In the genomic region with DNA sequence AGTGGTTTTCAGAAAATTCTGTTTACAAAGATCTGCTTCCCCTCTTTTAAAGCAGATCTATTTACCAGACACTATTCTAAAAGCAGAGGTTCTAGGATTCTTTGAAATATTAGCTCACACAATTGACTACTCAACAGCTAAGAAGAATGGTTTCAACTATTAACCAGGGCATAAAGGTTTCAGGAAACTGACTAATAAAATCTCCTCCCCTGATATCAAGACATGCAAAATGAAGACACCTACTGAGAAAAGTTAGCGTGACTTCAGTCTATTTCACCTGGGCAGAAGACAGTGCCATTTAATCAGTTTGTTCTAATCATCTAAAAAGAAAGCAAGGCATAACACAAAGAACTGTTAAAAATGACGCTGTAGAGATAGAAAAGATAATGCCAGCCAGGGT, we compare ENCODE assay signal across 15 cellular contexts. TPM values are rescaled to one million over a fixed set of nuclear protein-coding genes. Genes with fewer than 3 reads are reported as not detected.
DNase-seq lines count a peak whose midpoint lies in the region; ATAC-seq and TF ChIP-seq lines count a peak whose summit lies in the region.
"Had no signal": no experiment of that assay in that cellular context is flagged by ENCODE, and none has a peak within 500 bp of the region (broad histone marks: within the 10 kb centered on the region; RNA-seq: fewer than 3 reads in every experiment).

No MANE protein-coding gene starts in this region.

- H2AFZ ChIP-seq in hepatocyte: no peak overlapping the region

- 89% methylated on average over 2 of the region's 2 CpGs for WGBS in hepatocyte (ENCODE audit: low lambda C conversion rate, missing lambda C conversion rate)

- no peaks in the 10 kb centered on the region for H3K27me3 Mint-ChIP-seq in T-helper 1 cell treated with Interleukin-12 subunit alpha and Interleukin-12 subunit beta and Interleukin-4 antibody, amounts not matched to agents 30 μg/mL and 1 μg/mL, for 36 hours (ENCODE audit: low read depth)
- no peaks in the 10 kb centered on the region for H3K27me3 Mint-ChIP-seq in stimulated activated memory B cell treated with anti-CD40 and anti-IgM and Interleukin-4, amounts not matched to agents 10 μg/mL and 1 μg/mL and 100 μg/mL, for 72 hours
- H3K27me3 Mint-ChIP-seq in osteocyte (ENCODE audit: unreplicated experiment): no peaks in the 10 kb centered on the region

- no peaks in the 10 kb centered on the region for H3K9me3 ChIP-seq in hepatocyte (ENCODE audit: low read depth)
- H3K9me3 ChIP-seq: testis had no signal

- H3K27ac ChIP-seq in hepatocyte: peak overlapping the region; percentile 6
- H3K27ac ChIP-seq: 22Rv1, testis had no signal

- ATAC-seq in activated CD4-positive, CD25-positive, alpha-beta regulatory T cell treated with anti-CD3 and anti-CD28 coated beads, Interleukin-2, amount 50 U/mL, for 24 hours: peak; percentile 66 to 68
- ATAC-seq in stimulated activated memory B cell treated with anti-CD40 and anti-IgM and Interleukin-4, amounts not matched to agents 10 μg/mL and 1 μg/mL and 100 μg/mL, for 72 hours: no peak
- ATAC-seq in HG03565 (IDR thresholded peaks at IDR 0.05; ENCODE audit: unreplicated experiment) (no peak), GM21737 (IDR thresholded peaks at IDR 0.05; ENCODE audit: unreplicated experiment) (no peak)
- ATAC-seq: sciatic nerve had no signal

- H4K20me1 ChIP-seq in hepatocyte (ENCODE audit: insufficient read depth, poor library complexity, severe bottlenecking): no peaks in the 10 kb centered on the region

- peaks cover 30% of the 10 kb centered on the region for H3K36me3 Mint-ChIP-seq in T-helper 1 cell treated with Interleukin-12 subunit alpha and Interleukin-12 subunit beta and Interleukin-4 antibody, amounts not matched to agents 30 μg/mL and 1 μg/mL, for 36 hours (ENCODE audit: low read depth)
- peaks cover 18% of the 10 kb centered on the region for H3K36me3 Mint-ChIP-seq in stimulated activated memory B cell treated with anti-CD40 and anti-IgM and Interleukin-4, amounts not matched to agents 10 μg/mL and 1 μg/mL and 100 μg/mL, for 72 hours
- H3K36me3 Mint-ChIP-seq in osteocyte (ENCODE audit: unreplicated experiment): peaks cover 26% of the 10 kb centered on the region

- no peaks in the 10 kb centered on the region for H3K9me2 ChIP-seq in hepatocyte (replicated peaks; ENCODE audit: insufficient read depth)

- no peaks in the 10 kb centered on the region for H3K9me3 Mint-ChIP-seq in T-helper 1 cell treated with Interleukin-12 subunit alpha and Interleukin-12 subunit beta and Interleukin-4 antibody, amounts not matched to agents 30 μg/mL and 1 μg/mL, for 36 hours
- no peaks in the 10 kb centered on the region for H3K9me3 Mint-ChIP-seq in stimulated activated memory B cell treated with anti-CD40 and anti-IgM and Interleukin-4, amounts not matched to agents 10 μg/mL and 1 μg/mL and 100 μg/mL, for 72 hours
- no peaks in the 10 kb centered on the region for H3K9me3 Mint-ChIP-seq in osteocyte (ENCODE audit: unreplicated experiment)

- no peak for DNase-seq in activated CD4-positive, CD25-positive, alpha-beta regulatory T cell (lab: John Stamatoyannopoulos, UW)
- DNase-seq in hepatocyte (ENCODE audit: low spot score): no peak
- no peak for DNase-seq in osteocyte (ENCODE audit: extremely low spot score, unreplicated experiment)
- DNase-seq: activated CD4-positive, alpha-beta T cell treated with anti-CD3 and anti-CD28 coated beads for 4 hours; amniotic stem cell; Kasumi-1; NCI-H1930; testis had no signal

- peaks cover 73% of the 10 kb centered on the region for H3K4me1 Mint-ChIP-seq in T-helper 1 cell treated with Interleukin-12 subunit alpha and Interleukin-12 subunit beta and Interleukin-4 antibody, amounts not matched to agents 30 μg/mL and 1 μg/mL, for 36 hours (ENCODE audit: low read depth)
- H3K4me1 Mint-ChIP-seq in stimulated activated memory B cell treated with anti-CD40 and anti-IgM and Interleukin-4, amounts not matched to agents 10 μg/mL and 1 μg/mL and 100 μg/mL, for 72 hours: peaks cover 76% of the 10 kb centered on the region
- peaks cover 9% of the 10 kb centered on the region for H3K4me1 Mint-ChIP-seq in osteocyte (ENCODE audit: unreplicated experiment)

- no peak overlapping the region for H3K4me2 ChIP-seq in hepatocyte

- no peaks in the 10 kb centered on the region for H3K36me3 ChIP-seq in hepatocyte (replicated peaks; ENCODE audit: insufficient read depth, low read depth)

- no peak overlapping the region for H3K4me3 ChIP-seq in hepatocyte
- H3K4me3 ChIP-seq: testis had no signal

- H3K27me3 ChIP-seq in hepatocyte: no peaks in the 10 kb centered on the region
- H3K27me3 ChIP-seq: testis had no signal

- no peak for TF ChIP-seq CTCF in hepatocyte (IDR thresholded peaks at IDR 0.05; ENCODE audit: poor library complexity)
- no peak for TF ChIP-seq CTCF in osteocyte (IDR thresholded peaks at IDR 0.05)

- peaks cover 27% of the 10 kb centered on the region for H3K4me1 ChIP-seq in hepatocyte (ENCODE audit: insufficient read depth)

- peak overlapping the region; percentile 55 for H3K4me3 Mint-ChIP-seq in T-helper 1 cell treated with Interleukin-12 subunit alpha and Interleukin-12 subunit beta and Interleukin-4 antibody, amounts not matched to agents 30 μg/mL and 1 μg/mL, for 36 hours
- H3K4me3 Mint-ChIP-seq in stimulated activated memory B cell treated with anti-CD40 and anti-IgM and Interleukin-4, amounts not matched to agents 10 μg/mL and 1 μg/mL and 100 μg/mL, for 72 hours: peak overlapping the region; percentile 20
- no peak overlapping the region for H3K4me3 Mint-ChIP-seq in osteocyte (ENCODE audit: unreplicated experiment)

- peaks cover 47% of the 10 kb centered on the region for H3K79me2 ChIP-seq in hepatocyte

- H3K27ac Mint-ChIP-seq in T-helper 1 cell treated with Interleukin-12 subunit alpha and Interleukin-12 subunit beta and Interleukin-4 antibody, amounts not matched to agents 30 μg/mL and 1 μg/mL, for 36 hours: peak overlapping the region; percentile 76
- H3K27ac Mint-ChIP-seq in stimulated activated memory B cell treated with anti-CD40 and anti-IgM and Interleukin-4, amounts not matched to agents 10 μg/mL and 1 μg/mL and 100 μg/mL, for 72 hours: peak overlapping the region; percentile 98
- H3K27ac Mint-ChIP-seq in osteocyte (ENCODE audit: unreplicated experiment): no peak overlapping the region

RNA-seq across cellular contexts. Expression of a gene that starts 22.2 kb away (rescaled TPM):
- total RNA-seq in hepatocyte: 327 and 358 TPM in 2 replicates
- polyA plus RNA-seq in hepatocyte: 441 and 463 TPM in 2 replicates
- total RNA-seq in osteocyte: 220 and 223 TPM in 2 replicates

RNA-seq across cellular contexts. Expression of a gene that starts 31.3 kb away (rescaled TPM):
- total RNA-seq in hepatocyte: 30.7 and 33.9 TPM in 2 replicates
- polyA plus RNA-seq in hepatocyte: 43.3 and 49.8 TPM in 2 replicates
- 74.1 and 87.3 TPM in 2 replicates for total RNA-seq in osteocyte

Comparison
In these comparisons a context has a peak if more than half of its experiments do, and no peak if none do; other contexts are left out.
1. ATAC-seq: peak in activated CD4-positive, CD25-positive, alpha-beta regulatory T cell treated with anti-CD3 and anti-CD28 coated beads, Interleukin-2, amount 50 U/mL, for 24 hours (2 of 2); none in stimulated activated memory B cell treated with anti-CD40 and anti-IgM and Interleukin-4, amounts not matched to agents 10 μg/mL and 1 μg/mL and 100 μg/mL, for 72 hours (single experiment), HG03565 (single experiment) and GM21737 (single experiment).